In genomic region chr9:9522406-9522805, GRCh38 we compare ENCODE assay signal across 16 cellular contexts.
DNase-seq lines count a peak whose midpoint lies in the region; ATAC-seq and TF ChIP-seq lines count a peak whose summit lies in the region.
"Had no signal": no experiment of that assay in that cellular context is flagged by ENCODE, and none has a peak within 500 bp of the region (broad histone marks: within the 10 kb centered on the region; RNA-seq: fewer than 3 reads in every experiment).

No MANE protein-coding gene starts in this region.

- H4K20me1 ChIP-seq in neural progenitor cell (ENCODE audit: low read depth) (no peaks in the 10 kb centered on the region), PC-3 (ENCODE audit: low read length) (no peaks in the 10 kb centered on the region)

- H3K9me3 ChIP-seq in HUES48 (ENCODE audit: control insufficient read depth, insufficient read depth, low read length) (no peaks in the 10 kb centered on the region), neural progenitor cell (ENCODE audit: low read depth) (no peaks in the 10 kb centered on the region), PC-3 (ENCODE audit: low read length) (0 out of 2 replicates have a peak, but pooled peaks cover 2% of the 10 kb centered on the region)
- H3K9me3 ChIP-seq: A549, Caco-2 had no signal

- peaks cover 10% of the 10 kb centered on the region for H3F3A ChIP-seq in neural progenitor cell (ENCODE audit: low read depth)
- H3F3A ChIP-seq in PC-3 (ENCODE audit: low read length, unreplicated experiment), result no peaks in the 10 kb centered on the region

- H3K4me2 ChIP-seq in neural progenitor cell (peak overlapping the region; percentile 32), PC-3 (ENCODE audit: low read length) (no peak overlapping the region)
- H3K4me2 ChIP-seq: A549 had no signal

- no peaks in the 10 kb centered on the region for H3K9me3 Mint-ChIP-seq in WTC11
- no peaks in the 10 kb centered on the region for H3K9me3 Mint-ChIP-seq in neural progenitor cell
- H3K9me3 Mint-ChIP-seq: CD4-positive, alpha-beta T cell had no signal

- DNase-seq in NCI-H1105 treated with DMSO at 0.1 percent for 48 hours (lab: John Stamatoyannopoulos, UW) (peak; percentile 32), NCI-H1105 (lab: John Stamatoyannopoulos, UW) (no peak), WTC11 (ENCODE audit: low spot score) (no peak), neural progenitor cell (ENCODE audit: low spot score) (no peak), PC-3 (no peak)
- DNase-seq: AML-193; Caco-2; CD4-positive, alpha-beta T cell; GM23248; H7; IMR-90 had no signal

- no peaks in the 10 kb centered on the region for H3K9me2 ChIP-seq in PC-3 (replicated peaks; ENCODE audit: low read length)

- ATAC-seq in WTC11 (peak; percentile 27), GM18868 (IDR thresholded peaks at IDR 0.05; ENCODE audit: unreplicated experiment) (no peak), PC-3 (no peak)
- ATAC-seq: A549 had no signal

- H3K36me3 Mint-ChIP-seq in WTC11 (no peaks in the 10 kb centered on the region), neural progenitor cell (no peaks in the 10 kb centered on the region)

- intact Hi-C loops in PC-3 (cut with micrococcal nuclease), result no loop called here

- peak overlapping the region; percentile 82 for H3K27ac Mint-ChIP-seq in WTC11
- no peak overlapping the region for H3K27ac Mint-ChIP-seq in neural progenitor cell
- H3K27ac Mint-ChIP-seq: CD4-positive, alpha-beta T cell had no signal

- H3K27ac ChIP-seq in HUES48 (ENCODE audit: low read depth, low read length), result peak overlapping the region; percentile 80
- no peak overlapping the region for H3K27ac ChIP-seq in neural progenitor cell
- no peak overlapping the region for H3K27ac ChIP-seq in PC-3 (ENCODE audit: low read length)
- H3K27ac ChIP-seq: 22Rv1, A549, C4-2B, GM23248 had no signal

- H3K36me3 ChIP-seq in HUES48 (ENCODE audit: control insufficient read depth, insufficient read depth, low read length) (no peaks in the 10 kb centered on the region), neural progenitor cell (no peaks in the 10 kb centered on the region), PC-3 (ENCODE audit: low read depth, low read length) (no peaks in the 10 kb centered on the region)

- no peak overlapping the region for H2AFZ ChIP-seq in neural progenitor cell (replicated peaks)
- H2AFZ ChIP-seq in PC-3 (ENCODE audit: low read length), result no peak overlapping the region
- H2AFZ ChIP-seq: GM23248 had no signal

- CTCF ChIA-PET in WTC11 (lab: Charles Lee), result interaction anchor here (1.6 kb wide), 1 partner anchor 420 kb away, joined by 5 read pairs; no protein-coding TSS in a partner anchor
- CTCF ChIA-PET in PC-3 (lab: Charles Lee), result no interaction called here

- H3K27me3 Mint-ChIP-seq in WTC11 (ENCODE audit: low read depth), result no peaks in the 10 kb centered on the region
- H3K27me3 Mint-ChIP-seq in neural progenitor cell (ENCODE audit: insufficient read depth, low read depth), result peaks cover 2% of the 10 kb centered on the region
- H3K27me3 Mint-ChIP-seq: CD4-positive, alpha-beta T cell had no signal

- BruUV-seq in PC-3 (replicated peaks; lab: Mats Ljungman, UMichigan), result no TSS peak

- no peaks in the 10 kb centered on the region for H3K27me3 ChIP-seq in HUES48 (ENCODE audit: control insufficient read depth, insufficient read depth, low read length)
- H3K27me3 ChIP-seq in neural progenitor cell, result no peaks in the 10 kb centered on the region
- no peaks in the 10 kb centered on the region for H3K27me3 ChIP-seq in PC-3 (ENCODE audit: low read length)

- H3K4me3 ChIP-seq in HUES48 (ENCODE audit: low read depth, low read length), result no peak overlapping the region; the same call in 1 of the 2 replicates
- H3K4me3 ChIP-seq in neural progenitor cell, result no peak overlapping the region
- H3K4me3 ChIP-seq in PC-3 (ENCODE audit: low read length), result no peak overlapping the region
- H3K4me3 ChIP-seq: A549, GM23248 had no signal

- H3K4me3 Mint-ChIP-seq in WTC11, result no peak overlapping the region
- H3K4me3 Mint-ChIP-seq in neural progenitor cell, result no peak overlapping the region
- H3K4me3 Mint-ChIP-seq: CD4-positive, alpha-beta T cell had no signal

- H3K4me1 ChIP-seq in HUES48 (ENCODE audit: control insufficient read depth, insufficient read depth, low read length) (peaks cover 49% of the 10 kb centered on the region), neural progenitor cell (peaks cover 21% of the 10 kb centered on the region), PC-3 (ENCODE audit: insufficient read depth, low read length) (no peaks in the 10 kb centered on the region)
- H3K4me1 ChIP-seq: A549, Caco-2 had no signal

- H3K4me1 Mint-ChIP-seq in WTC11, result peaks cover 47% of the 10 kb centered on the region
- H3K4me1 Mint-ChIP-seq in neural progenitor cell, result peaks cover 32% of the 10 kb centered on the region

- H3K79me2 ChIP-seq in neural progenitor cell (ENCODE audit: low read depth) (no peaks in the 10 kb centered on the region), PC-3 (ENCODE audit: low read length) (no peaks in the 10 kb centered on the region)

- POLR2A ChIA-PET in WTC11 (lab: Charles Lee), result no interaction called here
- POLR2A ChIA-PET in PC-3 (lab: Charles Lee; ENCODE audit: unreplicated experiment), result no interaction called here

- no peak for TF ChIP-seq CTCF in WTC11 (IDR thresholded peaks at IDR 0.05)
- no peak for TF ChIP-seq CTCF in neural progenitor cell (IDR thresholded peaks at IDR 0.05)
- no peak for TF ChIP-seq CTCF in PC-3 (conservative IDR thresholded peaks at IDR 0.05; ENCODE audit: low read depth, low read length)

- H3K9ac ChIP-seq in HUES48 (ENCODE audit: low read depth, low read length), result no peak overlapping the region
- no peak overlapping the region for H3K9ac ChIP-seq in neural progenitor cell
- no peak overlapping the region for H3K9ac ChIP-seq in PC-3 (ENCODE audit: low read length)
- H3K9ac ChIP-seq: GM23248 had no signal

TF ChIP-seq in WTC11, 78 proteins besides CTCF, POLR2A, EP300 and RAD21 (continues in another document):
- TF ChIP-seq AFF4 (CRISPR knock-in tag; IDR thresholded peaks at IDR 0.05; ENCODE audit: borderline replicate concordance) (no peak), HMGXB4 (CRISPR knock-in tag; IDR thresholded peaks at IDR 0.05) (no peak), ZNF671 (CRISPR knock-in tag; IDR thresholded peaks at IDR 0.05) (no peak), ZNF416 (CRISPR knock-in tag; IDR thresholded peaks at IDR 0.05) (no peak), ATF1 (CRISPR knock-in tag; IDR thresholded peaks at IDR 0.05) (no peak), ELF4 (CRISPR knock-in tag; IDR thresholded peaks at IDR 0.05; ENCODE audit: low read depth) (no peak)
- TF ChIP-seq, protein P1, sequence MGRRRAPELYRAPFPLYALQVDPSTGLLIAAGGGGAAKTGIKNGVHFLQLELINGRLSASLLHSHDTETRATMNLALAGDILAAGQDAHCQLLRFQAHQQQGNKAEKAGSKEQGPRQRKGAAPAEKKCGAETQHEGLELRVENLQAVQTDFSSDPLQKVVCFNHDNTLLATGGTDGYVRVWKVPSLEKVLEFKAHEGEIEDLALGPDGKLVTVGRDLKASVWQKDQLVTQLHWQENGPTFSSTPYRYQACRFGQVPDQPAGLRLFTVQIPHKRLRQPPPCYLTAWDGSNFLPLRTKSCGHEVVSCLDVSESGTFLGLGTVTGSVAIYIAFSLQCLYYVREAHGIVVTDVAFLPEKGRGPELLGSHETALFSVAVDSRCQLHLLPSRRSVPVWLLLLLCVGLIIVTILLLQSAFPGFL (CRISPR knock-in tag; IDR thresholded peaks at IDR 0.05; ENCODE audit: borderline replicate concordance), result no peak
- TF ChIP-seq, protein P2, sequence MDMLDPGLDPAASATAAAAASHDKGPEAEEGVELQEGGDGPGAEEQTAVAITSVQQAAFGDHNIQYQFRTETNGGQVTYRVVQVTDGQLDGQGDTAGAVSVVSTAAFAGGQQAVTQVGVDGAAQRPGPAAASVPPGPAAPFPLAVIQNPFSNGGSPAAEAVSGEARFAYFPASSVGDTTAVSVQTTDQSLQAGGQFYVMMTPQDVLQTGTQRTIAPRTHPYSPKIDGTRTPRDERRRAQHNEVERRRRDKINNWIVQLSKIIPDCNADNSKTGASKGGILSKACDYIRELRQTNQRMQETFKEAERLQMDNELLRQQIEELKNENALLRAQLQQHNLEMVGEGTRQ (CRISPR knock-in tag; IDR thresholded peaks at IDR 0.05), result no peak
